In the genomic region with DNA sequence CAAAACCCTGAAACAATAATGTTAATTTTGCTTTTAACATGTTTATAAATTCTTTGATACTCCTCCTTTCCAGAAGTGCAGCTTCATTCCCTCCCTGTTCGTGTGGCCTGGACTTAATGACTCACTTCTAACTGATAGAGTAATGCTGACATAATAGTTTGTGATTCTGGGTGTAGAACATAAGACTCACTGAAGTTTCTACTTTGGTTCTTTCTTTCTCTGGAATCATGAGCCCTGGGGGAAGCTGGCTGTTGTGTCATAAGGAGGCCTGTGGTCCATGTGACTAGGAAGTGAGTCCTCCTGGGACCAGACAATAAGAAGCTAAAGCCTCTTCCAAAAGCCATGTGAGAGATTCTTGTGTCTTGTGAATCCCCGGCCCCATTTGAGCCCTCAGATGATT, we compare ENCODE assay signal across 18 cellular contexts. TPM values are rescaled to one million over a fixed set of nuclear protein-coding genes. Genes with fewer than 3 reads are reported as not detected.
A peak's percentile ranks its signal among the peaks of the same experiment; 100 is the strongest.
DNase-seq lines count a peak whose midpoint lies in the region; ATAC-seq and TF ChIP-seq lines count a peak whose summit lies in the region.
"Had no signal": no experiment of that assay in that cellular context is flagged by ENCODE, and none has a peak within 500 bp of the region (broad histone marks: within the 10 kb centered on the region; RNA-seq: fewer than 3 reads in every experiment).

No MANE protein-coding gene starts in this region.

- peak overlapping the region; percentile 63; the same call in 1 of the 2 replicates for H3K27ac ChIP-seq in SK-N-MC
- H3K27ac ChIP-seq: heart right ventricle, parathyroid adenoma had no signal

- H3K27me3 Mint-ChIP-seq in activated CD4-positive, alpha-beta memory T cell treated with anti-CD3 and anti-CD28 coated beads for 36 hours: peaks cover 18% of the 10 kb centered on the region
- H3K27me3 Mint-ChIP-seq in activated CD4-positive, alpha-beta memory T cell treated with anti-CD3 and anti-CD28 coated beads, Interleukin-2, amount 10 ng/mL, durations not matched to agents 7 days and 5 days: peaks cover 44% of the 10 kb centered on the region

- TF ChIP-seq CTCF in fibroblast of the aortic adventitia (IDR thresholded peaks at IDR 0.05; ENCODE audit: insufficient read depth, low read length): no peak

- no peak for ATAC-seq in stimulated activated effector memory CD8-positive, alpha-beta T cell treated with anti-CD3 and anti-CD28 coated beads, Interleukin-12 subunit alpha, Interleukin-12 subunit beta, amount 100 ng/mL, for 72 hours
- ATAC-seq: activated CD8-positive, alpha-beta memory T cell treated with anti-CD3 and anti-CD28 coated beads, Interleukin-2, amount 10 ng/mL, durations not matched to agents 7 days and 5 days; heart right ventricle had no signal

- no peak overlapping the region for H3K9ac ChIP-seq in SK-N-MC (ENCODE audit: insufficient read length)
- H3K9ac ChIP-seq: parathyroid adenoma had no signal

- peaks cover 4% of the 10 kb centered on the region for H3K36me3 Mint-ChIP-seq in activated CD4-positive, alpha-beta memory T cell treated with anti-CD3 and anti-CD28 coated beads for 36 hours
- peaks cover 7% of the 10 kb centered on the region for H3K36me3 Mint-ChIP-seq in activated CD4-positive, alpha-beta memory T cell treated with anti-CD3 and anti-CD28 coated beads, Interleukin-2, amount 10 ng/mL, durations not matched to agents 7 days and 5 days (ENCODE audit: low read depth)
- no peaks in the 10 kb centered on the region for H3K36me3 Mint-ChIP-seq in stimulated activated effector memory CD8-positive, alpha-beta T cell treated with anti-CD3 and anti-CD28 coated beads, Interleukin-12 subunit alpha, Interleukin-12 subunit beta, amount 100 ng/mL, for 72 hours
- H3K36me3 Mint-ChIP-seq: activated CD8-positive, alpha-beta memory T cell treated with anti-CD3 and anti-CD28 coated beads, Interleukin-2, amount 10 ng/mL, durations not matched to agents 7 days and 5 days; activated naive CD8-positive, alpha-beta T cell treated with anti-CD3 and anti-CD28 coated beads, Interleukin-2, amount 10 ng/mL, durations not matched to agents 7 days and 5 days had no signal

- no peaks in the 10 kb centered on the region for H3K9me3 ChIP-seq in SK-N-MC (ENCODE audit: low read depth, low read length)
- H3K9me3 ChIP-seq: heart right ventricle had no signal

- H3K36me3 ChIP-seq in SK-N-MC (ENCODE audit: insufficient read depth, low read length): no peaks in the 10 kb centered on the region
- H3K36me3 ChIP-seq: heart right ventricle had no signal

- POLR2A ChIA-PET in activated CD4-positive, alpha-beta memory T cell treated with anti-CD3 and anti-CD28 coated beads for 36 hours (lab: Charles Lee): interaction anchor here (1.2 kb wide), 1 partner anchor 10 kb away, joined by 3 read pairs; no protein-coding TSS in a partner anchor
- POLR2A ChIA-PET in activated CD4-positive, alpha-beta memory T cell treated with anti-CD3 and anti-CD28 coated beads, Interleukin-2, amount 10 ng/mL, durations not matched to agents 7 days and 5 days (lab: Charles Lee): interaction anchor here (0.7 to 1.1 kb wide), 2 partner anchors 48 to 157 kb away, joined by 3 to 6 read pairs; no protein-coding TSS in a partner anchor

- peak; percentile 26 for DNase-seq in activated CD4-positive, alpha-beta memory T cell treated with anti-CD3 and anti-CD28 coated beads for 36 hours
- DNase-seq in activated CD4-positive, alpha-beta memory T cell treated with anti-CD3 and anti-CD28 coated beads, Interleukin-2, amount 10 ng/mL, durations not matched to agents 7 days and 5 days: no peak
- peak; percentile 34 for DNase-seq in SK-N-MC (ENCODE audit: low read depth, low spot score)
- DNase-seq in fibroblast of the aortic adventitia (ENCODE audit: low read depth): peak; percentile 85
- DNase-seq in stromal cell of bone marrow (ENCODE audit: low read depth): peak; percentile 88
- no peak for DNase-seq in cardiac septum (ENCODE audit: low spot score)
- no peak for DNase-seq in stimulated activated effector memory CD8-positive, alpha-beta T cell treated with anti-CD3 and anti-CD28 coated beads, Interleukin-12 subunit alpha, Interleukin-12 subunit beta, amount 100 ng/mL, for 72 hours (ENCODE audit: low spot score in 2 of 2)
- DNase-seq in activated effector memory CD4-positive, alpha-beta T cell treated with Interleukin-2 at 50 U/mL for 16 hours: no peak
- DNase-seq: activated CD8-positive, alpha-beta memory T cell treated with anti-CD3 and anti-CD28 coated beads, Interleukin-2, amount 10 ng/mL, durations not matched to agents 7 days and 5 days; activated naive CD8-positive, alpha-beta T cell treated with anti-CD3 and anti-CD28 coated beads, Interleukin-2, amount 10 ng/mL, durations not matched to agents 7 days and 5 days; DMS53; heart right ventricle; mesendoderm; NCI-H1436; NCI-H526 treated with DMSO at 0.1 percent for 48 hours; Right ventricle myocardium superior had no signal

- H3K27ac Mint-ChIP-seq in activated CD4-positive, alpha-beta memory T cell treated with anti-CD3 and anti-CD28 coated beads for 36 hours: no peak overlapping the region
- no peak overlapping the region for H3K27ac Mint-ChIP-seq in activated CD4-positive, alpha-beta memory T cell treated with anti-CD3 and anti-CD28 coated beads, Interleukin-2, amount 10 ng/mL, durations not matched to agents 7 days and 5 days
- no peak overlapping the region for H3K27ac Mint-ChIP-seq in stimulated activated effector memory CD8-positive, alpha-beta T cell treated with anti-CD3 and anti-CD28 coated beads, Interleukin-12 subunit alpha, Interleukin-12 subunit beta, amount 100 ng/mL, for 72 hours
- H3K27ac Mint-ChIP-seq: activated CD8-positive, alpha-beta memory T cell treated with anti-CD3 and anti-CD28 coated beads, Interleukin-2, amount 10 ng/mL, durations not matched to agents 7 days and 5 days; activated naive CD8-positive, alpha-beta T cell treated with anti-CD3 and anti-CD28 coated beads, Interleukin-2, amount 10 ng/mL, durations not matched to agents 7 days and 5 days; dendritic cell treated with granulocyte-macrophage colony-stimulating factor and Interleukin-4, amounts not matched to agents 40 ng/mL and 50 ng/mL, for 4 days had no signal

- intact Hi-C loops in activated CD4-positive, alpha-beta memory T cell treated with anti-CD3 and anti-CD28 coated beads for 36 hours (cut with micrococcal nuclease): no loop called here
- intact Hi-C loops in cardiac septum (cut with DNase I): no loop called here

- no peak overlapping the region for H3K4me3 Mint-ChIP-seq in activated CD4-positive, alpha-beta memory T cell treated with anti-CD3 and anti-CD28 coated beads for 36 hours
- H3K4me3 Mint-ChIP-seq in activated CD4-positive, alpha-beta memory T cell treated with anti-CD3 and anti-CD28 coated beads, Interleukin-2, amount 10 ng/mL, durations not matched to agents 7 days and 5 days: no peak overlapping the region
- no peak overlapping the region for H3K4me3 Mint-ChIP-seq in stimulated activated effector memory CD8-positive, alpha-beta T cell treated with anti-CD3 and anti-CD28 coated beads, Interleukin-12 subunit alpha, Interleukin-12 subunit beta, amount 100 ng/mL, for 72 hours
- H3K4me3 Mint-ChIP-seq: activated CD8-positive, alpha-beta memory T cell treated with anti-CD3 and anti-CD28 coated beads, Interleukin-2, amount 10 ng/mL, durations not matched to agents 7 days and 5 days; activated naive CD8-positive, alpha-beta T cell treated with anti-CD3 and anti-CD28 coated beads, Interleukin-2, amount 10 ng/mL, durations not matched to agents 7 days and 5 days; dendritic cell treated with granulocyte-macrophage colony-stimulating factor and Interleukin-4, amounts not matched to agents 40 ng/mL and 50 ng/mL, for 4 days had no signal

- H3K4me3 ChIP-seq in SK-N-MC (no peak overlapping the region), fibroblast of the aortic adventitia (ENCODE audit: low read depth, low read length) (no peak overlapping the region)
- H3K4me3 ChIP-seq: heart right ventricle had no signal

- no peaks in the 10 kb centered on the region for H3K9me3 Mint-ChIP-seq in activated CD4-positive, alpha-beta memory T cell treated with anti-CD3 and anti-CD28 coated beads for 36 hours
- no peaks in the 10 kb centered on the region for H3K9me3 Mint-ChIP-seq in activated CD4-positive, alpha-beta memory T cell treated with anti-CD3 and anti-CD28 coated beads, Interleukin-2, amount 10 ng/mL, durations not matched to agents 7 days and 5 days
- no peaks in the 10 kb centered on the region for H3K9me3 Mint-ChIP-seq in stimulated activated effector memory CD8-positive, alpha-beta T cell treated with anti-CD3 and anti-CD28 coated beads, Interleukin-12 subunit alpha, Interleukin-12 subunit beta, amount 100 ng/mL, for 72 hours
- H3K9me3 Mint-ChIP-seq: activated naive CD8-positive, alpha-beta T cell treated with anti-CD3 and anti-CD28 coated beads, Interleukin-2, amount 10 ng/mL, durations not matched to agents 7 days and 5 days; dendritic cell treated with granulocyte-macrophage colony-stimulating factor and Interleukin-4, amounts not matched to agents 40 ng/mL and 50 ng/mL, for 4 days had no signal

- CTCF ChIA-PET in activated CD4-positive, alpha-beta memory T cell treated with anti-CD3 and anti-CD28 coated beads for 36 hours (lab: Charles Lee): interaction anchor here (0.9 to 2.1 kb wide), 5 partner anchors 43 to 158 kb away, joined by 3 to 6 read pairs (median 5); no protein-coding TSS in a partner anchor
- CTCF ChIA-PET in activated CD4-positive, alpha-beta memory T cell treated with anti-CD3 and anti-CD28 coated beads, Interleukin-2, amount 10 ng/mL, durations not matched to agents 7 days and 5 days (lab: Charles Lee): no interaction called here

- H3K4me1 Mint-ChIP-seq in activated CD4-positive, alpha-beta memory T cell treated with anti-CD3 and anti-CD28 coated beads for 36 hours (ENCODE audit: low read depth): peaks cover 12% of the 10 kb centered on the region
- peaks cover 11% of the 10 kb centered on the region for H3K4me1 Mint-ChIP-seq in activated CD4-positive, alpha-beta memory T cell treated with anti-CD3 and anti-CD28 coated beads, Interleukin-2, amount 10 ng/mL, durations not matched to agents 7 days and 5 days
- H3K4me1 Mint-ChIP-seq in stimulated activated effector memory CD8-positive, alpha-beta T cell treated with anti-CD3 and anti-CD28 coated beads, Interleukin-12 subunit alpha, Interleukin-12 subunit beta, amount 100 ng/mL, for 72 hours: peaks cover 8% of the 10 kb centered on the region

RNA-seq across cellular contexts. Expression of a gene that starts 30.5 kb away (rescaled TPM):
- under 1 TPM; 0.19 to 0.38 TPM for total RNA-seq in activated CD4-positive, alpha-beta memory T cell treated with anti-CD3 and anti-CD28 coated beads for 36 hours
- total RNA-seq in activated CD4-positive, alpha-beta memory T cell treated with anti-CD3 and anti-CD28 coated beads, Interleukin-2, amount 10 ng/mL, durations not matched to agents 7 days and 5 days: under 1 TPM in 1 of 2 experiments, not detected in 1; 0.15 TPM
- not detected in 2 replicates for total RNA-seq in fibroblast of the aortic adventitia (ENCODE audit: low replicate concordance)
- 0.62 TPM for total RNA-seq in cardiac septum
- total RNA-seq: Right ventricle myocardium superior had no signal

Comparison
In these comparisons a context has a peak if more than half of its experiments do, and no peak if none do; other contexts are left out.
1. DNase-seq: peak in activated CD4-positive, alpha-beta memory T cell treated with anti-CD3 and anti-CD28 coated beads for 36 hours (single experiment), SK-N-MC (single experiment), fibroblast of the aortic adventitia (single experiment) and stromal cell of bone marrow (single experiment); none in activated CD4-positive, alpha-beta memory T cell treated with anti-CD3 and anti-CD28 coated beads, Interleukin-2, amount 10 ng/mL, durations not matched to agents 7 days and 5 days (single experiment), cardiac septum (single experiment), stimulated activated effector memory CD8-positive, alpha-beta T cell treated with anti-CD3 and anti-CD28 coated beads, Interleukin-12 subunit alpha, Interleukin-12 subunit beta, amount 100 ng/mL, for 72 hours (0 of 2) and activated effector memory CD4-positive, alpha-beta T cell treated with Interleukin-2 at 50 U/mL for 16 hours (single experiment).